ENCODE assay signal across 18 cellular contexts in genomic region chr1:229273507-229274232, GRCh38. TPM values are rescaled to one million over a fixed set of nuclear protein-coding genes. Genes with fewer than 3 reads are reported as not detected.
DNase-seq lines count a peak whose midpoint lies in the region; ATAC-seq and TF ChIP-seq lines count a peak whose summit lies in the region.
"Had no signal": no experiment of that assay in that cellular context is flagged by ENCODE, and none has a peak within 500 bp of the region (broad histone marks: within the 10 kb centered on the region; RNA-seq: fewer than 3 reads in every experiment).

No MANE protein-coding gene starts in this region.

- CTCF ChIA-PET in Calu3 (lab: Charles Lee): interaction anchor here (0.6 to 1.2 kb wide), 8 partner anchors 15 to 362 kb away, joined by 3 to 5 read pairs (median 3); no protein-coding TSS in a partner anchor

- peaks cover 29% of the 10 kb centered on the region for H3K4me1 Mint-ChIP-seq in Calu3 (ENCODE audit: low read depth, unreplicated experiment)

- no peak overlapping the region for H3K4me2 ChIP-seq in trophoblast cell (ENCODE audit: low read length)

- H3K79me2 ChIP-seq in trophoblast cell (ENCODE audit: control insufficient read depth, insufficient read depth, low read length, poor library complexity): peaks cover 10% of the 10 kb centered on the region

- H3K4me3 ChIP-seq in trophoblast cell (ENCODE audit: low read depth, low read length): no peak overlapping the region
- H3K4me3 ChIP-seq: psoas muscle had no signal

- no peaks in the 10 kb centered on the region for H3K27me3 ChIP-seq in trophoblast cell (ENCODE audit: insufficient read depth, low read length)
- H3K27me3 ChIP-seq: Peyer's patch had no signal

- H3K27me3 Mint-ChIP-seq in Calu3 (ENCODE audit: unreplicated experiment): no peaks in the 10 kb centered on the region
- H3K27me3 Mint-ChIP-seq: activated CD4-positive, alpha-beta memory T cell treated with anti-CD3 and anti-CD28 coated beads, Interleukin-2, amount 10 ng/mL, durations not matched to agents 7 days and 5 days; stimulated activated memory B cell treated with anti-CD40 and anti-IgM and Interleukin-4, amounts not matched to agents 10 μg/mL and 1 μg/mL and 100 μg/mL, for 72 hours had no signal

- H3K4me3 Mint-ChIP-seq in Calu3 (ENCODE audit: low read depth, unreplicated experiment): no peak overlapping the region

- H3K4ac ChIP-seq in trophoblast cell (ENCODE audit: low read depth, low read length): peak overlapping the region; percentile 27

- no peak overlapping the region for H4K12ac ChIP-seq in trophoblast cell (ENCODE audit: low read depth, low read length)

- no TSS peak for BruUV-seq in Calu3 (replicated peaks; lab: Mats Ljungman, UMichigan)

- H4K91ac ChIP-seq in trophoblast cell (ENCODE audit: low read depth, low read length): no peak overlapping the region

- H3K79me1 ChIP-seq in trophoblast cell (ENCODE audit: low read length): peaks cover 5% of the 10 kb centered on the region

- intact Hi-C loops in Calu3 (cut with micrococcal nuclease; ENCODE audit: unreplicated experiment): loop anchor here (2.0 kb wide), 1 partner anchor 67 kb away; no protein-coding TSS in a partner anchor

- no peak overlapping the region for H3K23ac ChIP-seq in trophoblast cell (ENCODE audit: low read length)

- TF ChIP-seq CTCF in Calu3 (IDR thresholded peaks at IDR 0.05; ENCODE audit: unreplicated experiment): no peak

- no peaks in the 10 kb centered on the region for H3K9me3 Mint-ChIP-seq in Calu3 (ENCODE audit: low read depth, unreplicated experiment)
- H3K9me3 Mint-ChIP-seq: activated CD4-positive, alpha-beta memory T cell treated with anti-CD3 and anti-CD28 coated beads, Interleukin-2, amount 10 ng/mL, durations not matched to agents 7 days and 5 days; mesothelial cell of epicardium; stimulated activated memory B cell treated with anti-CD40 and anti-IgM and Interleukin-4, amounts not matched to agents 10 μg/mL and 1 μg/mL and 100 μg/mL, for 72 hours had no signal

- no peak for ATAC-seq in HG02973 (IDR thresholded peaks at IDR 0.05; ENCODE audit: unreplicated experiment)
- ATAC-seq: psoas muscle; stimulated activated memory B cell treated with anti-CD40 and anti-IgM and Interleukin-4, amounts not matched to agents 10 μg/mL and 1 μg/mL and 100 μg/mL, for 72 hours had no signal

- no peak overlapping the region for H3K27ac ChIP-seq in trophoblast cell (ENCODE audit: low read depth, low read length)
- H3K27ac ChIP-seq: HL-60 had no signal

- H3K18ac ChIP-seq in trophoblast cell (ENCODE audit: low read length): no peak overlapping the region

- H3K36me3 ChIP-seq in trophoblast cell (ENCODE audit: control insufficient read depth in 1 of 2, insufficient read depth in 2 of 2, low read length in 2 of 2): no peaks in the 10 kb centered on the region
- H3K36me3 ChIP-seq: Peyer's patch had no signal

- no peak overlapping the region for H2BK120ac ChIP-seq in trophoblast cell (ENCODE audit: insufficient read depth, low read length, poor library complexity)

- no peak overlapping the region for H4K8ac ChIP-seq in trophoblast cell (ENCODE audit: low read depth, low read length)

- H3K4me1 ChIP-seq in trophoblast cell (ENCODE audit: control insufficient read depth in 1 of 2, insufficient read depth in 2 of 2, low read length in 2 of 2): peaks cover 5 to 7% of the 10 kb centered on the region in 2 experiments

- H3K36me3 Mint-ChIP-seq in Calu3 (ENCODE audit: insufficient read depth, unreplicated experiment): peaks cover 33% of the 10 kb centered on the region

- H2BK5ac ChIP-seq in trophoblast cell (ENCODE audit: low read depth, low read length, poor library complexity): no peak overlapping the region

- H3K9me3 ChIP-seq in trophoblast cell (ENCODE audit: insufficient read depth, low read depth, low read length): peaks cover 4% of the 10 kb centered on the region
- H3K9me3 ChIP-seq: Peyer's patch, psoas muscle had no signal

- no peak overlapping the region for H3K14ac ChIP-seq in trophoblast cell (ENCODE audit: low read length)

- H3K9ac ChIP-seq in trophoblast cell (ENCODE audit: low read length): no peak overlapping the region

- no CpG with 5 or more reads among the region's 7 CpGs for WGBS in trophoblast cell (ENCODE audit: extremely low coverage, insufficient coverage, insufficient read length)

- H2AK5ac ChIP-seq in trophoblast cell (ENCODE audit: low read length): no peak overlapping the region

- no peak overlapping the region for H2AFZ ChIP-seq in trophoblast cell (ENCODE audit: insufficient read depth, low read length, poor library complexity)

- peak; percentile 34 for DNase-seq in Calu3
- DNase-seq in NCI-H146 treated with DMSO at 0.1 percent for 48 hours (lab: John Stamatoyannopoulos, UW; ENCODE audit: unreplicated experiment): peak; percentile 7
- peak; percentile 35 for DNase-seq in fibroblast of gingiva (ENCODE audit: low read depth)
- no peak for DNase-seq in trophoblast cell
- DNase-seq in H4 (ENCODE audit: low spot score): no peak
- DNase-seq in kidney glomerular epithelial cell (lab: John Stamatoyannopoulos, UW): no peak
- no peak for DNase-seq in NCI-H345 (lab: John Stamatoyannopoulos, UW)
- DNase-seq: activated CD4-positive, alpha-beta memory T cell treated with anti-CD3 and anti-CD28 coated beads, Interleukin-2, amount 10 ng/mL, durations not matched to agents 7 days and 5 days; activated effector memory CD4-positive, alpha-beta T cell treated with Interleukin-2 at 50 U/mL for 16 hours; NCI-H510A; Peyer's patch; psoas muscle; stimulated activated CD4-positive, alpha-beta T cell treated with anti-CD3 and anti-CD28 coated beads, Interleukin-4, amount 100 ng/mL, for 24 hours; T1000 had no signal

- no peak overlapping the region for H2BK12ac ChIP-seq in trophoblast cell (ENCODE audit: low read length)

- no peak overlapping the region for H3K27ac Mint-ChIP-seq in Calu3 (ENCODE audit: unreplicated experiment)
- H3K27ac Mint-ChIP-seq: activated CD4-positive, alpha-beta memory T cell treated with anti-CD3 and anti-CD28 coated beads, Interleukin-2, amount 10 ng/mL, durations not matched to agents 7 days and 5 days; stimulated activated memory B cell treated with anti-CD40 and anti-IgM and Interleukin-4, amounts not matched to agents 10 μg/mL and 1 μg/mL and 100 μg/mL, for 72 hours had no signal

RNA-seq across cellular contexts. Expression of gene RAB4A, which starts 2.8 kb away (rescaled TPM):
- total RNA-seq in Calu3 (2022): 66.6 and 78.7 TPM in 2 replicates
- 22.0 and 24.9 TPM in 2 replicates for polyA plus RNA-seq in trophoblast cell (2013)
- 11.1 and 14.0 TPM in 2 replicates for total RNA-seq in H4 (2014; rRNA removed; shearing (Covaris generic))

Comparison
In these comparisons a context has a peak if more than half of its experiments do, and no peak if none do; other contexts are left out.
1. DNase-seq: peak in Calu3 (single experiment), NCI-H146 treated with DMSO at 0.1 percent for 48 hours (single experiment) and fibroblast of gingiva (single experiment); none in trophoblast cell (0 of 2), H4 (single experiment), kidney glomerular epithelial cell (single experiment) and NCI-H345 (single experiment).